ENCODE assay signal across 13 cellular contexts in the genomic region with DNA sequence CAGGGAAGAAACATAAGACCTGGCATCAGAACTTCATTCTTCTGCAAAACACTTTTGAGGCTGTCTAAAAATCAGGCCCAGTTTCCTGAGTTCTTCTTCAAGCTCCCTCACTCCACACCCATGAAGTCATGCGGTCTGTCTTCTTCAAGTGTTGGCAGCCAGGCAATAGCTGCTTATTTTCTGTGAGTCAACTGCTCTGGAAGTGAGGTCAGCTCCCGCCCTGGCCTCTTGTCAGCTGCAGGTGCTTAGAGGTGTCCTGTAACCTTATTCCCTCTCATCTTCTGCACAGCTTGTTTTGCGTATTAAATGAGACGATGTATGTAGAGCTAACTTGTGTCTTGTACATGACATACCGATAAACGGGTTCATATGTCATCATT.
DNase-seq lines count a peak whose midpoint lies in the region; ATAC-seq and TF ChIP-seq lines count a peak whose summit lies in the region.
"Had no signal": no experiment of that assay in that cellular context is flagged by ENCODE, and none has a peak within 500 bp of the region (broad histone marks: within the 10 kb centered on the region; RNA-seq: fewer than 3 reads in every experiment).

No MANE protein-coding gene starts in this region.

- H3K9me3 ChIP-seq in breast epithelium (peaks cover 0 to 7% of the 10 kb centered on the region in 2 donors), thyroid gland (no peaks in the 10 kb centered on the region)
- H3K9me3 ChIP-seq: Caco-2 had no signal

- H3K27me3 ChIP-seq in breast epithelium (no peaks in the 10 kb centered on the region), thyroid gland (no peaks in the 10 kb centered on the region)
- H3K27me3 ChIP-seq: cardiac muscle cell had no signal

- CTCF ChIA-PET in MCF 10A (lab: Yijun Ruan, JAX): interaction anchor here (0.6 to 1.8 kb wide), 6 partner anchors 10 to 844 kb away, joined by 3 to 6 read pairs (median 4); no protein-coding TSS in a partner anchor
- CTCF ChIA-PET in activated CD8-positive, alpha-beta T cell treated with anti-CD3 and anti-CD28 coated beads for 36 hours (lab: Charles Lee): interaction anchor here (0.8 kb wide), 1 partner anchor 223 kb away, joined by 3 read pairs; no protein-coding TSS in a partner anchor

- DNase-seq in MCF 10A (ENCODE audit: unreplicated experiment) (peak; percentile 77), breast epithelium (ENCODE audit: low spot score in 2 of 2) (no peak), astrocyte of the spinal cord (ENCODE audit: low read depth, low spot score) (peak; percentile 85), left ventricle myocardium superior (peak; percentile 53), thyroid gland (peak; percentile 79 to 84)
- no peak for DNase-seq in activated CD8-positive, alpha-beta T cell treated with anti-CD3 and anti-CD28 coated beads for 36 hours
- no peak for DNase-seq in stimulated activated effector memory CD8-positive, alpha-beta T cell treated with anti-CD3 and anti-CD28 coated beads, Interleukin-12 subunit alpha, Interleukin-12 subunit beta, amount 100 ng/mL, for 72 hours (ENCODE audit: low spot score in 2 of 2)
- DNase-seq: activated CD4-positive, alpha-beta memory T cell treated with anti-CD3 and anti-CD28 coated beads, Interleukin-2, amount 10 ng/mL, durations not matched to agents 7 days and 5 days; Caco-2; HFFc6; NCI-H1048 had no signal

- H3K9me3 Mint-ChIP-seq in MCF 10A (ENCODE audit: unreplicated experiment): peaks cover 10% of the 10 kb centered on the region
- peaks cover 2% of the 10 kb centered on the region for H3K9me3 Mint-ChIP-seq in activated CD8-positive, alpha-beta T cell treated with anti-CD3 and anti-CD28 coated beads for 36 hours
- H3K9me3 Mint-ChIP-seq in stimulated activated effector memory CD8-positive, alpha-beta T cell treated with anti-CD3 and anti-CD28 coated beads, Interleukin-12 subunit alpha, Interleukin-12 subunit beta, amount 100 ng/mL, for 72 hours: peaks cover 6% of the 10 kb centered on the region

- no peak overlapping the region for H3K4me3 Mint-ChIP-seq in MCF 10A (ENCODE audit: unreplicated experiment)
- H3K4me3 Mint-ChIP-seq in activated CD8-positive, alpha-beta T cell treated with anti-CD3 and anti-CD28 coated beads for 36 hours: no peak overlapping the region
- no peak overlapping the region for H3K4me3 Mint-ChIP-seq in stimulated activated effector memory CD8-positive, alpha-beta T cell treated with anti-CD3 and anti-CD28 coated beads, Interleukin-12 subunit alpha, Interleukin-12 subunit beta, amount 100 ng/mL, for 72 hours
- H3K4me3 Mint-ChIP-seq: activated CD4-positive, alpha-beta memory T cell treated with anti-CD3 and anti-CD28 coated beads, Interleukin-2, amount 10 ng/mL, durations not matched to agents 7 days and 5 days; HFFc6 had no signal

- H3K4me1 ChIP-seq in breast epithelium (no peaks in the 10 kb centered on the region), thyroid gland (peaks cover 38 to 58% of the 10 kb centered on the region in 2 donors)
- H3K4me1 ChIP-seq: Caco-2 had no signal

- H3K4me1 Mint-ChIP-seq in MCF 10A (ENCODE audit: insufficient read depth, unreplicated experiment): peaks cover 28% of the 10 kb centered on the region
- H3K4me1 Mint-ChIP-seq in activated CD8-positive, alpha-beta T cell treated with anti-CD3 and anti-CD28 coated beads for 36 hours (ENCODE audit: low read depth): peaks cover 24% of the 10 kb centered on the region
- peaks cover 11% of the 10 kb centered on the region for H3K4me1 Mint-ChIP-seq in stimulated activated effector memory CD8-positive, alpha-beta T cell treated with anti-CD3 and anti-CD28 coated beads, Interleukin-12 subunit alpha, Interleukin-12 subunit beta, amount 100 ng/mL, for 72 hours

- WGBS in thyroid gland, 2 donors: 70 to 81% methylated on average over 6 of the region's 6 CpGs

- BruUV-seq in MCF 10A (replicated peaks; lab: Mats Ljungman, UMichigan): no TSS peak

- peak overlapping the region; percentile 42 for H3K27ac Mint-ChIP-seq in MCF 10A (ENCODE audit: low read depth, unreplicated experiment)
- H3K27ac Mint-ChIP-seq in activated CD8-positive, alpha-beta T cell treated with anti-CD3 and anti-CD28 coated beads for 36 hours: no peak overlapping the region
- no peak overlapping the region for H3K27ac Mint-ChIP-seq in stimulated activated effector memory CD8-positive, alpha-beta T cell treated with anti-CD3 and anti-CD28 coated beads, Interleukin-12 subunit alpha, Interleukin-12 subunit beta, amount 100 ng/mL, for 72 hours
- H3K27ac Mint-ChIP-seq: activated CD4-positive, alpha-beta memory T cell treated with anti-CD3 and anti-CD28 coated beads, Interleukin-2, amount 10 ng/mL, durations not matched to agents 7 days and 5 days; HFFc6 had no signal

- ATAC-seq in left ventricle myocardium superior (no peak), HG02623 (IDR thresholded peaks at IDR 0.05; ENCODE audit: unreplicated experiment) (no peak)
- ATAC-seq in activated CD8-positive, alpha-beta T cell treated with anti-CD3 and anti-CD28 coated beads for 36 hours: no peak
- no peak for ATAC-seq in stimulated activated effector memory CD8-positive, alpha-beta T cell treated with anti-CD3 and anti-CD28 coated beads, Interleukin-12 subunit alpha, Interleukin-12 subunit beta, amount 100 ng/mL, for 72 hours

- no peak for TF ChIP-seq POLR2A in breast epithelium (IDR thresholded peaks at IDR 0.05)
- no peak for TF ChIP-seq POLR2A in thyroid gland (IDR thresholded peaks at IDR 0.05)

- TF ChIP-seq CTCF in MCF 10A (IDR thresholded peaks at IDR 0.05; ENCODE audit: unreplicated experiment): no peak
- TF ChIP-seq CTCF in breast epithelium (IDR thresholded peaks at IDR 0.05): no peak
- no peak for TF ChIP-seq CTCF in astrocyte of the spinal cord (IDR thresholded peaks at IDR 0.05; ENCODE audit: low read depth, low read length)
- no peak for TF ChIP-seq CTCF in thyroid gland (IDR thresholded peaks at IDR 0.05)
- TF ChIP-seq CTCF in activated CD8-positive, alpha-beta T cell treated with anti-CD3 and anti-CD28 coated beads for 36 hours (IDR thresholded peaks at IDR 0.05): no peak

- no peaks in the 10 kb centered on the region for H3K36me3 Mint-ChIP-seq in MCF 10A (ENCODE audit: insufficient read depth, unreplicated experiment)
- peaks cover 3% of the 10 kb centered on the region for H3K36me3 Mint-ChIP-seq in activated CD8-positive, alpha-beta T cell treated with anti-CD3 and anti-CD28 coated beads for 36 hours (ENCODE audit: low read depth)
- H3K36me3 Mint-ChIP-seq in stimulated activated effector memory CD8-positive, alpha-beta T cell treated with anti-CD3 and anti-CD28 coated beads, Interleukin-12 subunit alpha, Interleukin-12 subunit beta, amount 100 ng/mL, for 72 hours: peaks cover 6% of the 10 kb centered on the region

- POLR2A ChIA-PET in MCF 10A (lab: Yijun Ruan, JAX): interaction anchor here (0.6 to 1.2 kb wide), 3 partner anchors 8 to 553 kb away, joined by 3 to 4 read pairs (median 3); no protein-coding TSS in a partner anchor
- POLR2A ChIA-PET in activated CD8-positive, alpha-beta T cell treated with anti-CD3 and anti-CD28 coated beads for 36 hours (lab: Charles Lee): no interaction called here

- in situ Hi-C loops in astrocyte of the spinal cord (cut with HindIII; ENCODE audit: low sequenced_read_pairs): no loop called here

- H3K27ac ChIP-seq in breast epithelium (no peak overlapping the region), thyroid gland (peak overlapping the region; percentile 89 to 94 (median 93))

- H3K36me3 ChIP-seq in breast epithelium (no peaks in the 10 kb centered on the region), thyroid gland (no peaks in the 10 kb centered on the region)
- H3K36me3 ChIP-seq: cardiac muscle cell had no signal

- H3K27me3 Mint-ChIP-seq in MCF 10A (ENCODE audit: insufficient read depth, unreplicated experiment): no peaks in the 10 kb centered on the region
- no peaks in the 10 kb centered on the region for H3K27me3 Mint-ChIP-seq in activated CD8-positive, alpha-beta T cell treated with anti-CD3 and anti-CD28 coated beads for 36 hours
- H3K27me3 Mint-ChIP-seq: activated CD4-positive, alpha-beta memory T cell treated with anti-CD3 and anti-CD28 coated beads, Interleukin-2, amount 10 ng/mL, durations not matched to agents 7 days and 5 days had no signal

- H3K4me3 ChIP-seq in breast epithelium: no peak overlapping the region
- H3K4me3 ChIP-seq in astrocyte of the spinal cord (ENCODE audit: low read depth, low read length): no peak overlapping the region
- H3K4me3 ChIP-seq in thyroid gland (replicated peaks in 1 of 3): no peak overlapping the region
- H3K4me3 ChIP-seq: cardiac muscle cell had no signal

- intact Hi-C loops in MCF 10A (cut with micrococcal nuclease): loop anchor here (2.0 kb wide), 1 partner anchor 147 kb away; no protein-coding TSS in a partner anchor
- intact Hi-C loops in breast epithelium (cut with DNase I; ENCODE audit: low total_unique reads): no loop called here
- intact Hi-C loops in left ventricle myocardium superior (cut with micrococcal nuclease): no loop called here
- intact Hi-C loops in thyroid gland (cut with DNase I): no loop called here
- intact Hi-C loops in activated CD8-positive, alpha-beta T cell treated with anti-CD3 and anti-CD28 coated beads for 36 hours (cut with micrococcal nuclease): no loop called here

Comparison
In these comparisons a context has a peak if more than half of its experiments do, and no peak if none do; other contexts are left out.
1. DNase-seq: peak in MCF 10A (single experiment), astrocyte of the spinal cord (single experiment), left ventricle myocardium superior (single experiment) and thyroid gland (2 of 2); none in breast epithelium (0 of 2), activated CD8-positive, alpha-beta T cell treated with anti-CD3 and anti-CD28 coated beads for 36 hours (single experiment) and stimulated activated effector memory CD8-positive, alpha-beta T cell treated with anti-CD3 and anti-CD28 coated beads, Interleukin-12 subunit alpha, Interleukin-12 subunit beta, amount 100 ng/mL, for 72 hours (0 of 2).
2. H3K27ac ChIP-seq: peak in thyroid gland (3 of 3); none in breast epithelium (0 of 2).